15 cellular contexts compared by ENCODE assay signal in genomic region chr4:3290476-3290875, GRCh38. TPM values are rescaled to one million over a fixed set of nuclear protein-coding genes. Genes with fewer than 3 reads are reported as not detected.
DNase-seq lines count a peak whose midpoint lies in the region; ATAC-seq and TF ChIP-seq lines count a peak whose summit lies in the region.
"Had no signal": no experiment of that assay in that cellular context is flagged by ENCODE, and none has a peak within 500 bp of the region (broad histone marks: within the 10 kb centered on the region; RNA-seq: fewer than 3 reads in every experiment).

No MANE protein-coding gene starts in this region.

- peak overlapping the region in 4 of 11 experiments; percentile 27 to 97 (median 92); a peak in 4 of 22 replicates for H3K27ac ChIP-seq in BLaER1 treated with 17β-estradiol and CSF1 and Interleukin-3, amounts not matched to agents 10 nM and 100 nM
- no peak overlapping the region for H3K27ac ChIP-seq in breast epithelium
- H3K27ac ChIP-seq in naive thymus-derived CD4-positive, alpha-beta T cell (ENCODE audit: low read depth, low read length), result no peak overlapping the region
- H3K27ac ChIP-seq: ovary had no signal

- no peak for TF ChIP-seq CTCF in breast epithelium (IDR thresholded peaks at IDR 0.05)

- no peaks in the 10 kb centered on the region for H3K9me3 ChIP-seq in BLaER1 treated with 17β-estradiol and CSF1 and Interleukin-3, amounts not matched to agents 10 nM and 100 nM (replicated peaks in 1 of 11)
- H3K9me3 ChIP-seq in breast epithelium, result no peaks in the 10 kb centered on the region
- H3K9me3 ChIP-seq in naive thymus-derived CD4-positive, alpha-beta T cell (ENCODE audit: control insufficient read depth in 2 of 3, low read length in 3 of 3), result no peaks in the 10 kb centered on the region
- H3K9me3 ChIP-seq: BE2C, esophagus squamous epithelium, ovary had no signal

- CTCF ChIA-PET in naive thymus-derived CD4-positive, alpha-beta T cell (lab: Charles Lee), result interaction anchor here (0.6 kb wide), 1 partner anchor 151 kb away, joined by 3 read pairs; the partner anchor contains the start of gene HGFAC

- no peak overlapping the region for H3K4me3 ChIP-seq in BLaER1 treated with 17β-estradiol and CSF1 and Interleukin-3, amounts not matched to agents 10 nM and 100 nM
- no peak overlapping the region for H3K4me3 ChIP-seq in breast epithelium
- no peak overlapping the region for H3K4me3 ChIP-seq in naive thymus-derived CD4-positive, alpha-beta T cell (ENCODE audit: low read length)
- H3K4me3 ChIP-seq: ovary had no signal

- H3K9ac ChIP-seq in BLaER1 treated with 17β-estradiol and CSF1 and Interleukin-3, amounts not matched to agents 10 nM and 100 nM, result 0 out of 22 replicates have a peak overlapping the region, but pooled peaks of 1 of the 11 experiments have one; percentile 4

- no peaks in the 10 kb centered on the region for H3K36me3 Mint-ChIP-seq in naive thymus-derived CD4-positive, alpha-beta T cell
- no peaks in the 10 kb centered on the region for H3K36me3 Mint-ChIP-seq in T-helper 2 cell treated with Interferon-gamma antibody and Interleukin-4, amounts not matched to agents 5 μg/mL and 100 μg/mL, for 36 hours (ENCODE audit: low read depth)

- peaks cover 61 to 89% (median 84%) of the 10 kb centered on the region in 10 experiments for H3K4me1 ChIP-seq in BLaER1 treated with 17β-estradiol and CSF1 and Interleukin-3, amounts not matched to agents 10 nM and 100 nM
- peaks cover 10 to 12% of the 10 kb centered on the region in 2 donors for H3K4me1 ChIP-seq in breast epithelium
- H3K4me1 ChIP-seq in naive thymus-derived CD4-positive, alpha-beta T cell (ENCODE audit: control insufficient read depth in 2 of 2, insufficient read depth in 2 of 2, low read length in 2 of 2), result peaks cover 5 to 15% of the 10 kb centered on the region in 2 donors
- H3K4me1 ChIP-seq: BE2C had no signal

- no peak for TF ChIP-seq POLR2A in breast epithelium (IDR thresholded peaks at IDR 0.05)

- H3K4me3 Mint-ChIP-seq in naive thymus-derived CD4-positive, alpha-beta T cell, result peak overlapping the region in 8 of 10 donors; percentile 2 to 96 (median 38)
- no peak overlapping the region for H3K4me3 Mint-ChIP-seq in T-helper 2 cell treated with Interferon-gamma antibody and Interleukin-4, amounts not matched to agents 5 μg/mL and 100 μg/mL, for 36 hours
- H3K4me3 Mint-ChIP-seq: activated naive CD4-positive, alpha-beta T cell treated with anti-CD3 and anti-CD28 coated beads for 36 hours had no signal

- H3K27ac Mint-ChIP-seq in naive thymus-derived CD4-positive, alpha-beta T cell, result no peak overlapping the region
- H3K27ac Mint-ChIP-seq in T-helper 2 cell treated with Interferon-gamma antibody and Interleukin-4, amounts not matched to agents 5 μg/mL and 100 μg/mL, for 36 hours, result no peak overlapping the region
- H3K27ac Mint-ChIP-seq: activated naive CD4-positive, alpha-beta T cell treated with anti-CD3 and anti-CD28 coated beads for 36 hours had no signal

- peaks cover 12 to 36% (median 22%) of the 10 kb centered on the region in 7 donors for H3K4me1 Mint-ChIP-seq in naive thymus-derived CD4-positive, alpha-beta T cell
- H3K4me1 Mint-ChIP-seq in T-helper 2 cell treated with Interferon-gamma antibody and Interleukin-4, amounts not matched to agents 5 μg/mL and 100 μg/mL, for 36 hours (ENCODE audit: low read depth), result peaks cover 11% of the 10 kb centered on the region

- peaks cover 0 to 2% (median 0%) of the 10 kb centered on the region in 11 experiments; a peak in 2 of 22 replicates for H3K36me3 ChIP-seq in BLaER1 treated with 17β-estradiol and CSF1 and Interleukin-3, amounts not matched to agents 10 nM and 100 nM
- no peaks in the 10 kb centered on the region for H3K36me3 ChIP-seq in breast epithelium
- peaks cover 0 to 5% (median 0%) of the 10 kb centered on the region in 3 experiments for H3K36me3 ChIP-seq in naive thymus-derived CD4-positive, alpha-beta T cell (ENCODE audit: control insufficient read depth in 2 of 3, insufficient read depth in 3 of 3, low read length in 3 of 3)
- H3K36me3 ChIP-seq: BE2C, esophagus squamous epithelium, ovary had no signal

- DNase-seq in COLO668 (lab: John Stamatoyannopoulos, UW; ENCODE audit: unreplicated experiment), result peak; percentile 30
- peak; percentile 16 to 27 for DNase-seq in breast epithelium (ENCODE audit: low spot score in 2 of 2)
- DNase-seq in naive thymus-derived CD4-positive, alpha-beta T cell, result peak in 1 of 9 donors; percentile 17
- DNase-seq in left ventricle myocardium superior, result no peak
- no peak for DNase-seq in T-helper 2 cell treated with Interferon-gamma antibody and Interleukin-4, amounts not matched to agents 5 μg/mL and 100 μg/mL, for 36 hours (ENCODE audit: low spot score)
- DNase-seq: activated naive CD4-positive, alpha-beta T cell treated with anti-CD3 and anti-CD28 coated beads for 36 hours; BE2C; DMS53; esophagus squamous epithelium; MV-4-11; stimulated activated CD4-positive, alpha-beta T cell treated with anti-CD3 and anti-CD28 coated beads, Interleukin-4, amount 100 ng/mL, for 4 hours had no signal

- peaks cover 0 to 26% (median 16%) of the 10 kb centered on the region in 11 experiments; a peak in 14 of 22 replicates for H4K20me1 ChIP-seq in BLaER1 treated with 17β-estradiol and CSF1 and Interleukin-3, amounts not matched to agents 10 nM and 100 nM

- peak overlapping the region in 9 of 11 experiments; percentile 88 to 100 (median 97); a peak in 17 of 22 replicates for H3K4me2 ChIP-seq in BLaER1 treated with 17β-estradiol and CSF1 and Interleukin-3, amounts not matched to agents 10 nM and 100 nM

- intact Hi-C loops in breast epithelium (cut with DNase I; ENCODE audit: low total_unique reads) (no loop called here), left ventricle myocardium superior (cut with micrococcal nuclease) (no loop called here)
- intact Hi-C loops in naive thymus-derived CD4-positive, alpha-beta T cell (cut with micrococcal nuclease), result loop anchor here (5.0 kb wide), 3 partner anchors 88 to 667 kb away; partner anchors contain the start of genes GRK4 (in 2 of the 2) and NOP14 (in 2 of the 2)

- H3K27me3 ChIP-seq in BLaER1 treated with 17β-estradiol and CSF1 and Interleukin-3, amounts not matched to agents 10 nM and 100 nM, result peaks cover 0 to 28% (median 0%) of the 10 kb centered on the region in 11 experiments; a peak in 5 of 22 replicates
- H3K27me3 ChIP-seq in breast epithelium, result peaks cover 0 to 2% of the 10 kb centered on the region in 2 donors
- no peaks in the 10 kb centered on the region for H3K27me3 ChIP-seq in naive thymus-derived CD4-positive, alpha-beta T cell (ENCODE audit: control insufficient read depth in 2 of 2, insufficient read depth in 2 of 2, low read length in 2 of 2)
- H3K27me3 ChIP-seq: BE2C, ovary had no signal

- H3K27me3 Mint-ChIP-seq in naive thymus-derived CD4-positive, alpha-beta T cell, result peaks cover 6 to 60% (median 14%) of the 10 kb centered on the region in 5 donors
- peaks cover 49% of the 10 kb centered on the region for H3K27me3 Mint-ChIP-seq in T-helper 2 cell treated with Interferon-gamma antibody and Interleukin-4, amounts not matched to agents 5 μg/mL and 100 μg/mL, for 36 hours (ENCODE audit: low read depth)

- no peaks in the 10 kb centered on the region for H3K9me3 Mint-ChIP-seq in naive thymus-derived CD4-positive, alpha-beta T cell
- H3K9me3 Mint-ChIP-seq in T-helper 2 cell treated with Interferon-gamma antibody and Interleukin-4, amounts not matched to agents 5 μg/mL and 100 μg/mL, for 36 hours, result no peaks in the 10 kb centered on the region
- H3K9me3 Mint-ChIP-seq: activated naive CD4-positive, alpha-beta T cell treated with anti-CD3 and anti-CD28 coated beads for 36 hours had no signal

- POLR2A ChIA-PET in naive thymus-derived CD4-positive, alpha-beta T cell (lab: Charles Lee), result no interaction called here

- no peak for ATAC-seq in naive thymus-derived CD4-positive, alpha-beta T cell
- no peak for ATAC-seq in GM21360 (IDR thresholded peaks at IDR 0.05; ENCODE audit: unreplicated experiment)
- no peak for ATAC-seq in left ventricle myocardium superior
- no peak for ATAC-seq in HG03571 (IDR thresholded peaks at IDR 0.05; ENCODE audit: unreplicated experiment)

RNA-seq across cellular contexts. Expression of gene RGS12, which starts 2.3 kb away (rescaled TPM):
- 10 to 100 TPM; 24.3 to 94.5 (median 29.9) TPM for total RNA-seq in breast epithelium
- total RNA-seq in naive thymus-derived CD4-positive, alpha-beta T cell, result 10 to 100 TPM in 1 of 5 experiments, 1 to 10 TPM in 4; 2.5 to 13.3 (median 7.5) TPM
- polyA plus RNA-seq in naive thymus-derived CD4-positive, alpha-beta T cell, result 10 to 100 TPM in 1 of 2 donors, 1 to 10 TPM in 1; 6.6 to 16.0 TPM
- total RNA-seq in left ventricle myocardium superior, result 14.6 TPM

RNA-seq across cellular contexts. Expression of gene MSANTD1, which starts 41.5 kb away (rescaled TPM):
- total RNA-seq in breast epithelium (under 1 TPM; 0.48 to 0.88 (median 0.66) TPM), left ventricle myocardium superior (0.45 TPM)
- total RNA-seq in naive thymus-derived CD4-positive, alpha-beta T cell, result 1 to 10 TPM; 1.4 to 2.7 (median 2.3) TPM
- not detected for polyA plus RNA-seq in naive thymus-derived CD4-positive, alpha-beta T cell

Comparison
In these comparisons a context has a peak if more than half of its experiments do, and no peak if none do; other contexts are left out.
1. DNase-seq: peak in COLO668 (single experiment) and breast epithelium (2 of 2); none in left ventricle myocardium superior (single experiment) and T-helper 2 cell treated with Interferon-gamma antibody and Interleukin-4, amounts not matched to agents 5 μg/mL and 100 μg/mL, for 36 hours (single experiment).
2. intact Hi-C loops: an anchor here in naive thymus-derived CD4-positive, alpha-beta T cell (5.0 kb wide); none called in breast epithelium and left ventricle myocardium superior.